In the genomic region with DNA sequence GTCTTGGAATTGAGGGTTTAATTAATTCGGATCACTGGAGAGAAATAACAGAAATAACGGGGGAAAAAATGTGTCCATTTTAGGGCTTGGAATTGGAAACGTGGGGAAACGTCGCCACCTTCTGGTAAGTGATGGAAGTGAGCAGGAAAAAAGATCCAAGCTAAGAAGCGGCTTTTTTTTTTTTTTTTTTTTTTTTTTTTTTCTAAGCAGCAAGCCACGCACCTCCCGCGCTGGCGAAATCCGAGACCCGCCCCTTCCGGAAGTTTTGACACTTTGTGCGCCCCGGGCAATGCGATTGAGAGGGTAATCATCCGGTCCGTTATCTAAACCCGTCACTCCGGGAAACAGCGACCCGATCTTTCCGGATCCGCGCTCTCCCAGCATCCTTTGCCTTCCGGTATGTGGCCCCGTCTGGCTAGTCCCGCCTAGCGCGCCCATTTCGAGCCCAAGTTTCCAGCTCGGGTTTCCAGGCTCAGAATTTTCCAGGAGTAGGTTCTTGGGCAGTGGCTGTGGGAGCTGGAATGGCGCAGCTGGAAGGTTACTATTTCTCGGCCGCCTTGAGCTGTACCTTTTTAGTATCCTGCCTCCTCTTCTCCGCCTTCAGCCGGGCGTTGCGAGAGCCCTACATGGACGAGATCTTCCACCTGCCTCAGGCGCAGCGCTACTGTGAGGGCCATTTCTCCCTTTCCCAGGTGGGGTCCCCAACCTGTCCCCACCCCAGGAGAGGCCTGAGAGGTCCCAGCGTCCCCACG, we compare ENCODE assay signal across 8 cellular contexts. TPM values are rescaled to one million over a fixed set of nuclear protein-coding genes. Genes with fewer than 3 reads are reported as not detected.
DNase-seq lines count a peak whose midpoint lies in the region; ATAC-seq and TF ChIP-seq lines count a peak whose summit lies in the region.

A gene with protein sequence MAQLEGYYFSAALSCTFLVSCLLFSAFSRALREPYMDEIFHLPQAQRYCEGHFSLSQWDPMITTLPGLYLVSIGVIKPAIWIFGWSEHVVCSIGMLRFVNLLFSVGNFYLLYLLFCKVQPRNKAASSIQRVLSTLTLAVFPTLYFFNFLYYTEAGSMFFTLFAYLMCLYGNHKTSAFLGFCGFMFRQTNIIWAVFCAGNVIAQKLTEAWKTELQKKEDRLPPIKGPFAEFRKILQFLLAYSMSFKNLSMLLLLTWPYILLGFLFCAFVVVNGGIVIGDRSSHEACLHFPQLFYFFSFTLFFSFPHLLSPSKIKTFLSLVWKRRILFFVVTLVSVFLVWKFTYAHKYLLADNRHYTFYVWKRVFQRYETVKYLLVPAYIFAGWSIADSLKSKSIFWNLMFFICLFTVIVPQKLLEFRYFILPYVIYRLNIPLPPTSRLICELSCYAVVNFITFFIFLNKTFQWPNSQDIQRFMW (plus strand): TSS at position 418 of the 752 bp plus-strand sequence. CDS start 104 bp downstream, at position 522.

- H3K36me3 Mint-ChIP-seq in activated CD4-positive, alpha-beta T cell treated with anti-CD3 and anti-CD28 coated beads, Interleukin-2, amount 10 ng/mL, durations not matched to agents 7 days and 5 days (ENCODE audit: low read depth): peaks cover 5% of the 10 kb centered on the region

- peak; percentile 100 for ATAC-seq in GM19328 (IDR thresholded peaks at IDR 0.05; ENCODE audit: unreplicated experiment)
- ATAC-seq in HG03520 (IDR thresholded peaks at IDR 0.05; ENCODE audit: unreplicated experiment): peak; percentile 99

- POLR2A ChIA-PET in activated CD4-positive, alpha-beta T cell treated with anti-CD3 and anti-CD28 coated beads, Interleukin-2, amount 10 ng/mL, durations not matched to agents 7 days and 5 days (lab: Charles Lee): interaction anchor here (0.7 kb wide), 1 partner anchor 18 kb away, joined by 8 read pairs; no protein-coding TSS in a partner anchor

- H3K27ac Mint-ChIP-seq in activated CD4-positive, alpha-beta T cell treated with anti-CD3 and anti-CD28 coated beads, Interleukin-2, amount 10 ng/mL, durations not matched to agents 7 days and 5 days: peak within 1 kb of the TSS; percentile 99

- no peaks in the 10 kb centered on the region for H3K9me3 Mint-ChIP-seq in activated CD4-positive, alpha-beta T cell treated with anti-CD3 and anti-CD28 coated beads, Interleukin-2, amount 10 ng/mL, durations not matched to agents 7 days and 5 days

- peak; percentile 35 for TF ChIP-seq CTCF in C4-2B (conservative IDR thresholded peaks at IDR 0.05)

- peak within 1 kb of the TSS; percentile 98 for H3K4me3 Mint-ChIP-seq in activated CD4-positive, alpha-beta T cell treated with anti-CD3 and anti-CD28 coated beads, Interleukin-2, amount 10 ng/mL, durations not matched to agents 7 days and 5 days

- H3K27me3 Mint-ChIP-seq in activated CD4-positive, alpha-beta T cell treated with anti-CD3 and anti-CD28 coated beads, Interleukin-2, amount 10 ng/mL, durations not matched to agents 7 days and 5 days: no peaks in the 10 kb centered on the region

- H3K4me1 Mint-ChIP-seq in activated CD4-positive, alpha-beta T cell treated with anti-CD3 and anti-CD28 coated beads, Interleukin-2, amount 10 ng/mL, durations not matched to agents 7 days and 5 days: peaks cover 28% of the 10 kb centered on the region

- peak within 1 kb of the TSS; percentile 85 for H3K27ac ChIP-seq in C4-2B

- CTCF ChIA-PET in activated CD4-positive, alpha-beta T cell treated with anti-CD3 and anti-CD28 coated beads, Interleukin-2, amount 10 ng/mL, durations not matched to agents 7 days and 5 days (lab: Charles Lee): interaction anchor here (0.6 to 3.3 kb wide), 5 partner anchors 9 to 1529 kb away, joined by 3 to 20 read pairs (median 3); a partner anchor contains a TSS

- DNase-seq in NCI-H69 (lab: John Stamatoyannopoulos, UW) (peak; percentile 84), cortex of kidney (lab: John Stamatoyannopoulos, UW) (peak; percentile 14), left kidney (ENCODE audit: low read depth, low spot score) (peak; percentile 99)
- peak; percentile 97 for DNase-seq in activated CD4-positive, alpha-beta T cell treated with anti-CD3 and anti-CD28 coated beads, Interleukin-2, amount 10 ng/mL, durations not matched to agents 7 days and 5 days
- peak; percentile 92 to 96 for DNase-seq in stimulated activated CD4-positive, alpha-beta T cell treated with anti-CD3 and anti-CD28 coated beads, Interleukin-2, amount 100 ng/mL, for 24 hours

RNA-seq across cellular contexts. Expression of the gene that starts here (rescaled TPM):
- total RNA-seq in activated CD4-positive, alpha-beta T cell treated with anti-CD3 and anti-CD28 coated beads, Interleukin-2, amount 10 ng/mL, durations not matched to agents 7 days and 5 days: 10 to 100 TPM; 17.5 to 21.4 TPM

Comparison
In these comparisons a context has a peak if more than half of its experiments do, and no peak if none do; other contexts are left out.
1. Peak in every context shown above with its lines: DNase-seq, ATAC-seq and H3K27ac ChIP-seq.
2. DNase-seq: peak in every context shown above with its lines; median percentile 99 in left kidney; 97 in activated CD4-positive, alpha-beta T cell treated with anti-CD3 and anti-CD28 coated beads, Interleukin-2, amount 10 ng/mL, durations not matched to agents 7 days and 5 days; 94 in stimulated activated CD4-positive, alpha-beta T cell treated with anti-CD3 and anti-CD28 coated beads, Interleukin-2, amount 100 ng/mL, for 24 hours; 84 in NCI-H69; 14 in cortex of kidney.